ENCODE assay signal across 22 cellular contexts in genomic region chr3:120192579-120192978, GRCh38.
"Had no signal": no experiment of that assay in that cellular context is flagged by ENCODE, and none has a peak within 500 bp of the region (broad histone marks: within the 10 kb centered on the region; RNA-seq: fewer than 3 reads in every experiment).

No MANE protein-coding gene starts in this region.

- H3K4me2 ChIP-seq: hepatocyte, smooth muscle cell had no signal

- ATAC-seq: gastroesophageal sphincter, heart left ventricle, left lobe of liver, right lobe of liver had no signal

- H3K27ac ChIP-seq: coronary artery, foreskin keratinocyte, gastroesophageal sphincter, heart left ventricle, hepatocyte, neutrophil, pancreas, right lobe of liver, stomach, thyroid gland had no signal

- H3K4me1 ChIP-seq: gastroesophageal sphincter, heart left ventricle, pancreas, right lobe of liver, thyroid gland had no signal

- H3K27ac Mint-ChIP-seq: memory B cell; natural killer cell treated with Interleukin-12 subunit alpha and Interleukin-12 subunit beta and Interleukin-15 and Interleukin-18, amount 100 ng/mL, for 72 hours; type B pancreatic cell had no signal

- H3K9me3 ChIP-seq: gastroesophageal sphincter, neutrophil, pancreas, right lobe of liver, stomach, thyroid gland had no signal

- H3K4me3 ChIP-seq: coronary artery, gastroesophageal sphincter, heart left ventricle, hepatocyte, lung, pancreas, right lobe of liver, smooth muscle cell, stomach, thyroid gland had no signal

- H3K9me3 Mint-ChIP-seq: memory B cell; natural killer cell treated with Interleukin-12 subunit alpha and Interleukin-12 subunit beta and Interleukin-15 and Interleukin-18, amount 100 ng/mL, for 72 hours; neural crest cell had no signal

- H3K36me3 ChIP-seq: gastroesophageal sphincter, heart left ventricle, neutrophil, pancreas, right lobe of liver, stomach, thyroid gland had no signal

- H3K79me2 ChIP-seq: hepatocyte had no signal

- H2AFZ ChIP-seq: hepatocyte had no signal

- H3K27me3 ChIP-seq: foreskin keratinocyte, gastroesophageal sphincter, heart left ventricle, hepatocyte, neutrophil, pancreas, right lobe of liver, stomach, thyroid gland had no signal

- H3K27me3 Mint-ChIP-seq: memory B cell, naive B cell, type B pancreatic cell had no signal

- H3K4me1 Mint-ChIP-seq: memory B cell, naive B cell, neural crest cell had no signal

- H3K4me3 Mint-ChIP-seq: memory B cell; naive B cell; natural killer cell treated with Interleukin-12 subunit alpha and Interleukin-12 subunit beta and Interleukin-15 and Interleukin-18, amount 100 ng/mL, for 72 hours; neural crest cell; type B pancreatic cell had no signal

- DNase-seq: heart left ventricle; kidney; naive B cell; pancreas; retina; right lobe of liver; stimulated activated CD4-positive, alpha-beta T cell treated with anti-CD3 and anti-CD28 coated beads, Interleukin-4, amount 100 ng/mL, for 4 hours; stimulated activated naive CD4-positive, alpha-beta T cell; stomach; thyroid gland had no signal

- H3K36me3 Mint-ChIP-seq: memory B cell; naive B cell; natural killer cell treated with Interleukin-12 subunit alpha and Interleukin-12 subunit beta and Interleukin-15 and Interleukin-18, amount 100 ng/mL, for 72 hours; type B pancreatic cell had no signal
